ENCODE assay signal across 23 cellular contexts in genomic region chr1:164950453-164951052, GRCh38.
DNase-seq lines count a peak whose midpoint lies in the region; ATAC-seq and FAIRE-seq lines count a peak whose summit lies in the region.
"Had no signal": no experiment of that assay in that cellular context is flagged by ENCODE, and none has a peak within 500 bp of the region (broad histone marks: within the 10 kb centered on the region; RNA-seq: fewer than 3 reads in every experiment).

No MANE protein-coding gene starts in this region.

- intact Hi-C loops in left ventricle myocardium superior (cut with micrococcal nuclease): no loop called here

- H3K36me3 ChIP-seq in rectal smooth muscle tissue (ENCODE audit: control insufficient read depth, insufficient read depth, low read length): no peaks in the 10 kb centered on the region
- H3K36me3 ChIP-seq: HAP-1 had no signal

- peaks cover 29% of the 10 kb centered on the region for H3K4me1 ChIP-seq in rectal smooth muscle tissue (ENCODE audit: control insufficient read depth, insufficient read depth, low read length)
- H3K4me1 ChIP-seq: HAP-1 had no signal

- peak; percentile 17 for DNase-seq in NCI-H2227 treated with DMSO at 0.1 percent for 48 hours (lab: John Stamatoyannopoulos, UW)
- peak; percentile 30 for DNase-seq in left ventricle myocardium superior
- no peak for DNase-seq in middle frontal gyrus (ENCODE audit: extremely low spot score, low spot score)
- DNase-seq: activated CD4-positive, alpha-beta T cell treated with anti-CD3 and anti-CD28 coated beads for 4 hours; activated gamma-delta T cell; activated naive CD8-positive, alpha-beta T cell treated with anti-CD3 and anti-CD28 coated beads, Interleukin-2, amount 10 ng/mL, durations not matched to agents 7 days and 5 days; activated T-cell treated with anti-CD3 and anti-CD28 coated beads, Interleukin-2, amount 50 U/mL, for 24 hours; DMS153; mesenchymal stem cell; naive thymus-derived CD8-positive, alpha-beta T cell; NCI-H1092 treated with DMSO at 0.1 percent for 48 hours; NCI-H2029; NCI-H774; SK-N-SH; stimulated activated CD4-positive, alpha-beta T cell treated with anti-CD3 and anti-CD28 coated beads, Interleukin-4, amount 100 ng/mL, for 1 hour; substantia nigra; T-helper 17 cell had no signal

- no peak overlapping the region for H3K9ac ChIP-seq in rectal smooth muscle tissue (ENCODE audit: low read length)
- H3K9ac ChIP-seq: SK-N-SH had no signal

- ATAC-seq in left ventricle myocardium superior (peak; percentile 89), HG02759 (IDR thresholded peaks at IDR 0.05; ENCODE audit: unreplicated experiment) (no peak), GM19324 (IDR thresholded peaks at IDR 0.05; ENCODE audit: low FRiP score, unreplicated experiment) (no peak), HG03460 (IDR thresholded peaks at IDR 0.05; ENCODE audit: unreplicated experiment) (no peak)
- ATAC-seq: naive thymus-derived CD8-positive, alpha-beta T cell; T-helper 17 cell had no signal

- no peaks in the 10 kb centered on the region for H3K27me3 ChIP-seq in rectal smooth muscle tissue (ENCODE audit: control insufficient read depth, insufficient read depth, low read length)

- H3K27ac ChIP-seq in rectal smooth muscle tissue (ENCODE audit: low read depth, low read length): peak overlapping the region; percentile 72

- no peak overlapping the region for H3K4me3 ChIP-seq in rectal smooth muscle tissue (ENCODE audit: low read length)
- H3K4me3 ChIP-seq: HAP-1 had no signal

- FAIRE-seq in endometrium (lab: Jason Lieb, UNC): peak; percentile 74
